In the genomic region with DNA sequence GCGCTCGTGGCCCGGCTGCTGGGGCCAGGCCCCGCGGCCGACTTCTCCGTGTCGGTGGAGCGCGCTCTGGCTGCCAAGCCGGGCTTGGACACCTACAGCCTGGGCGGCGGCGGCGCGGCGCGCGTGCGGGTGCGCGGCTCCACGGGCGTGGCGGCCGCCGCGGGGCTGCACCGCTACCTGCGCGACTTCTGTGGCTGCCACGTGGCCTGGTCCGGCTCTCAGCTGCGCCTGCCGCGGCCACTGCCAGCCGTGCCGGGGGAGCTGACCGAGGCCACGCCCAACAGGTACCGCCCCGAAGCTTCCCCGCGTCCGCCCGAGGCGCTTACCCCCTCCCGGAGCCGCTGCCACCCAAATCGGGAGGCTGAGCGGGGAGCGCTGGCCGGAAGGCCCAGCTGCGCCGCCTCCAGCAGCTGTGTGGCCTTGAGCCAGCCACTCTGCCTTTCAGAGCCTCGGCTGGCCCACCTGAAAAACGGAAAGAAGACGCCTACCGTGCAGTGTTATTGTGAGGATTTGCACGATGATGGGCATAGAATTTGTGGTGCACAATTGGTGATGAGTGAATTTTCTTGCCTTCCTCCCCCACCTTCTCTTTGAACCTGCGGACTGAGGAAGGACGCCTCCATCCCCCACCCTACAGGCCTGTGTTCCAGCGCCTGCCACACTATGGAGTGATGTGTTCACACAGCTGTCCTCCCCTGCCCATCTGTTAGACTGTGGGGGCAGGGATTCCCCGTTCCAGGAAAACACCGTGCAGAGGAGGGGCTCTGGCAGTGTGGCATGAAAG, we compare ENCODE assay signal across 8 cellular contexts. TPM values are rescaled to one million over a fixed set of nuclear protein-coding genes. Genes with fewer than 3 reads are reported as not detected.
A peak's percentile ranks its signal among the peaks of the same experiment; 100 is the strongest.
DNase-seq lines count a peak whose midpoint lies in the region; ATAC-seq, FAIRE-seq and TF ChIP-seq lines count a peak whose summit lies in the region.

No MANE protein-coding gene starts in this region.

- H3K36me3 ChIP-seq in HAP-1 (replicated peaks) (peaks cover 25% of the 10 kb centered on the region), Loucy (ENCODE audit: insufficient read depth, low read length) (no peaks in the 10 kb centered on the region), pancreas (no peaks in the 10 kb centered on the region), upper lobe of right lung (peaks cover 31% of the 10 kb centered on the region)

- peaks cover 8% of the 10 kb centered on the region for H4K20me1 ChIP-seq in Loucy (ENCODE audit: insufficient read depth, low read length, poor library complexity, severe bottlenecking)

- H3K4me1 ChIP-seq in HAP-1 (peaks cover 16% of the 10 kb centered on the region), Loucy (ENCODE audit: insufficient read depth, low read length, poor library complexity, severe bottlenecking) (peaks cover 40% of the 10 kb centered on the region), pancreas (peaks cover 7 to 15% (median 9%) of the 10 kb centered on the region in 3 donors), upper lobe of right lung (peaks cover 17% of the 10 kb centered on the region)

- H3K27me3 Mint-ChIP-seq in activated naive CD8-positive, alpha-beta T cell treated with anti-CD3 and anti-CD28 coated beads for 36 hours = no peaks in the 10 kb centered on the region

- intact Hi-C loops in cardiac septum (cut with DNase I) = loop anchor here (10.0 kb wide), 1 partner anchor 512 kb away; the partner anchor contains the start of gene NKIRAS2
- intact Hi-C loops in pancreas (cut with DNase I) = no loop called here
- intact Hi-C loops in upper lobe of right lung (cut with DNase I) = no loop called here

- peak overlapping the region; percentile 46 to 91 (median 82) for H3K27ac ChIP-seq in pancreas
- H3K27ac ChIP-seq in upper lobe of right lung = peak overlapping the region; percentile 84

- H3F3A ChIP-seq in Loucy (ENCODE audit: low read depth) = peaks cover 2% of the 10 kb centered on the region; the same call in 1 of the 2 replicates

- H3K9me3 Mint-ChIP-seq in activated naive CD8-positive, alpha-beta T cell treated with anti-CD3 and anti-CD28 coated beads for 36 hours = no peaks in the 10 kb centered on the region

- H3K4me2 ChIP-seq in Loucy (ENCODE audit: low read depth, low read length, poor library complexity, severe bottlenecking) = peak overlapping the region; percentile 96

- TF ChIP-seq CTCF in Loucy (conservative IDR thresholded peaks at IDR 0.05; ENCODE audit: low read length) (no peak), pancreas (IDR thresholded peaks at IDR 0.05) (no peak), upper lobe of right lung (IDR thresholded peaks at IDR 0.05) (no peak)

- H3K9me3 ChIP-seq in HAP-1 (no peaks in the 10 kb centered on the region), Loucy (ENCODE audit: insufficient read depth, low read depth, low read length) (no peaks in the 10 kb centered on the region), pancreas (no peaks in the 10 kb centered on the region), upper lobe of right lung (no peaks in the 10 kb centered on the region)

- no peak for FAIRE-seq in pancreas (lab: Jason Lieb, UNC)

- peaks cover 34% of the 10 kb centered on the region for H3K4me1 Mint-ChIP-seq in activated naive CD8-positive, alpha-beta T cell treated with anti-CD3 and anti-CD28 coated beads for 36 hours

- no peaks in the 10 kb centered on the region for H3K27me3 ChIP-seq in HAP-1 (ENCODE audit: low read depth)
- no peaks in the 10 kb centered on the region for H3K27me3 ChIP-seq in Loucy (ENCODE audit: insufficient read depth, low read length, poor library complexity, severe bottlenecking)
- no peaks in the 10 kb centered on the region for H3K27me3 ChIP-seq in pancreas
- no peaks in the 10 kb centered on the region for H3K27me3 ChIP-seq in upper lobe of right lung

- WGBS in pancreas, 2 donors = 1% methylated on average over 33 to 65 of the region's 65 CpGs

- peak overlapping the region; percentile 91 for H3K9ac ChIP-seq in Loucy (ENCODE audit: low read depth, low read length, poor library complexity, severe bottlenecking)

- H3K79me2 ChIP-seq in Loucy (ENCODE audit: insufficient read depth, low read length) = peaks cover 41% of the 10 kb centered on the region

- in situ Hi-C loops in HAP-1 (cut with MboI; ENCODE audit: low sequenced_read_pairs) = no loop called here

- peak overlapping the region; percentile 56 for H3K4me3 ChIP-seq in HAP-1
- H3K4me3 ChIP-seq in Loucy (ENCODE audit: low read length, poor library complexity, severe bottlenecking) = peak overlapping the region; percentile 84
- peak overlapping the region; percentile 40 to 68 (median 64) for H3K4me3 ChIP-seq in pancreas
- peak overlapping the region; percentile 55 for H3K4me3 ChIP-seq in upper lobe of right lung

- H3K36me3 Mint-ChIP-seq in activated naive CD8-positive, alpha-beta T cell treated with anti-CD3 and anti-CD28 coated beads for 36 hours = peaks cover 28% of the 10 kb centered on the region

- peak; percentile 77 for ATAC-seq in SK-N-SH treated with all-trans-retinoic acid at 6 μM for 48 hours
- peak; percentile 66 to 80 (median 76) for ATAC-seq in pancreas
- peak; percentile 84 for ATAC-seq in upper lobe of right lung

- DNase-seq in GM04504 (ENCODE audit: low read depth) = peak; percentile 52
- peak; percentile 80 to 91 for DNase-seq in HAP-1 (ENCODE audit: low spot score in 2 of 2)
- peak; percentile 79 for DNase-seq in activated naive CD8-positive, alpha-beta T cell treated with anti-CD3 and anti-CD28 coated beads for 36 hours
- DNase-seq in cardiac septum (ENCODE audit: low spot score) = peak; percentile 92
- DNase-seq in pancreas = peak; percentile 89 to 96 (median 90)
- DNase-seq in upper lobe of right lung = peak; percentile 95

- H3K27ac Mint-ChIP-seq in activated naive CD8-positive, alpha-beta T cell treated with anti-CD3 and anti-CD28 coated beads for 36 hours = peak overlapping the region; percentile 63

- H3K9me2 ChIP-seq in Loucy (replicated peaks; ENCODE audit: low read depth, low read length) = no peaks in the 10 kb centered on the region

- peak overlapping the region; percentile 32; the same call in 1 of the 2 replicates for H2AFZ ChIP-seq in Loucy (ENCODE audit: low read length)

- H3K4me3 Mint-ChIP-seq in activated naive CD8-positive, alpha-beta T cell treated with anti-CD3 and anti-CD28 coated beads for 36 hours = peak overlapping the region; percentile 87

TF ChIP-seq in SK-N-SH treated with all-trans-retinoic acid at 6 μM for 48 hours, 23 proteins besides CTCF, POLR2A, EP300 and RAD21:
- TF ChIP-seq ARNTL (CRISPR knock-in tag; IDR thresholded peaks at IDR 0.05; ENCODE audit: borderline replicate concordance, low read depth) = no peak
- no peak for TF ChIP-seq ZFP30 (CRISPR knock-in tag; IDR thresholded peaks at IDR 0.05)
- TF ChIP-seq CSDC2 (CRISPR knock-in tag; IDR thresholded peaks at IDR 0.05) = no peak

RNA-seq across cellular contexts. Expression of gene NAGLU, which starts 0.5 kb away (rescaled TPM):
- total RNA-seq in activated naive CD8-positive, alpha-beta T cell treated with anti-CD3 and anti-CD28 coated beads for 36 hours = 10 to 100 TPM; 10.6 to 13.6 TPM
- total RNA-seq in cardiac septum (12.1 TPM), pancreas (10 to 100 TPM; 17.6 to 33.8 (median 25.6) TPM), upper lobe of right lung (46.9 TPM)
- polyA plus RNA-seq in pancreas = 10 to 100 TPM; 51.6 to 52.6 TPM

RNA-seq across cellular contexts. Expression of gene HSD17B1, which starts 16.2 kb away (rescaled TPM):
- under 1 TPM; 0.25 to 0.26 TPM for total RNA-seq in activated naive CD8-positive, alpha-beta T cell treated with anti-CD3 and anti-CD28 coated beads for 36 hours
- 0.83 TPM for total RNA-seq in cardiac septum
- 1 to 10 TPM in 2 of 6 donors, under 1 TPM in 4; 0.32 to 1.3 (median 0.74) TPM for total RNA-seq in pancreas
- 1 to 10 TPM; 3.5 TPM for polyA plus RNA-seq in pancreas
- total RNA-seq in upper lobe of right lung = 1.4 TPM

RNA-seq across cellular contexts. Expression of gene COASY, which starts 25.4 kb away (rescaled TPM):
- total RNA-seq in activated naive CD8-positive, alpha-beta T cell treated with anti-CD3 and anti-CD28 coated beads for 36 hours = 100 to 1,000 TPM; 111 TPM
- total RNA-seq in cardiac septum = 33.4 TPM
- 10 to 100 TPM; 32.3 to 63.5 (median 52.3) TPM for total RNA-seq in pancreas
- polyA plus RNA-seq in pancreas = 100 to 1,000 TPM; 135 to 152 TPM
- total RNA-seq in upper lobe of right lung = 63.3 TPM

RNA-seq across cellular contexts. Expression of gene MLX, which starts 30.3 kb away (rescaled TPM):
- 10 to 100 TPM; 57.3 to 57.5 TPM for total RNA-seq in activated naive CD8-positive, alpha-beta T cell treated with anti-CD3 and anti-CD28 coated beads for 36 hours
- total RNA-seq in cardiac septum (43.1 TPM), pancreas (10 to 100 TPM; 18.6 to 26.7 (median 22.9) TPM), upper lobe of right lung (61.3 TPM)
- polyA plus RNA-seq in pancreas = 10 to 100 TPM; 31.9 to 44.5 TPM

RNA-seq across cellular contexts. Expression of gene PSMC3IP, which starts 41.0 kb away (rescaled TPM):
- total RNA-seq in activated naive CD8-positive, alpha-beta T cell treated with anti-CD3 and anti-CD28 coated beads for 36 hours = 10 to 100 TPM; 32.5 to 36.2 TPM
- total RNA-seq in cardiac septum (1.8 TPM), pancreas (1 to 10 TPM; 1.0 to 2.7 (median 2.0) TPM), upper lobe of right lung (4.2 TPM)
- polyA plus RNA-seq in pancreas = 1 to 10 TPM; 3.9 to 7.0 TPM

Comparison
In these comparisons a context has a peak if more than half of its experiments do, and no peak if none do; other contexts are left out.
1. Peak in every context shown above with its lines: DNase-seq, ATAC-seq, H3K4me3 ChIP-seq and H3K27ac ChIP-seq.